14 cellular contexts compared by ENCODE assay signal in the genomic region with DNA sequence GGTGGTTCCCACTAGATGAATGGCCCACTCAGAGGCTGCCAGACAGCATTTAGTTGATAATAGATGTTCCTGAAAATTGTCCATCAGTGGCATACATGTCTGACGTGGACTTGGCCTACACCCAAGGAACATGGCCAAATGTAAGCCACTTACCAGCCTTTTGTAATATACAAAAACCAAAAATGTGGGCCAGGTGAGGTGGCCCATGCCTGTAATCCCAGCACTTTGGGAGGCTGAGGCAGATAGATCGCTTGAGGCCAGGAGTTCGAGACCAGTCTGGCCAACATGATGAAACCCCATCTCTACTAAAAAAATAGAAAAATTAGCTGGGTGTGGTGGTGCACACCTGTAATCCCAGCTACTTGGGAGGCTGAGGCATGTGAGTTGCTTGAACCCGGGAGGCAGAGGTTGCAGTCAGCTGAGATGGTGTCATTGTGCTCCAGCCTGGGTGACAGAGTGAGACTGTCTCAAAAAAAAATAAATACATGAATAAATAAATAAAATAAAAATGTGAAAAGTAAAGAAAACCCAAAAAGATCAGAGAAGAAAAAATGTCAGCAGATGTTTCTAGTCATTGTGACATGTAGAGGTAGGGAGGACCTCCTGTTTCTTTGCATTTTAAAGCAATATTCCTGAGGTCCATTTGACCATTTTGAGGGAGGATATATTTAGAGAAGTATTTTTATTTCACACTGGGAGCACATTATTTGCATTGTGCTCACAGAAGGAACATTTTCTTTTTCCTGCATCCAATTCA. TPM values are rescaled to one million over a fixed set of nuclear protein-coding genes. Genes with fewer than 3 reads are reported as not detected.
DNase-seq lines count a peak whose midpoint lies in the region; ATAC-seq, FAIRE-seq and TF ChIP-seq lines count a peak whose summit lies in the region.
"Had no signal": no experiment of that assay in that cellular context is flagged by ENCODE, and none has a peak within 500 bp of the region (broad histone marks: within the 10 kb centered on the region; RNA-seq: fewer than 3 reads in every experiment).

No MANE protein-coding gene starts in this region.

- TF ChIP-seq CTCF in K562 (IDR thresholded peaks at IDR 0.05 in 2 of 3, conservative IDR thresholded peaks at IDR 0.05 in 1 of 3; ENCODE audit: insufficient read depth in 2 of 3, low read depth in 1 of 3, low read length in 3 of 3) = no peak

- H3K4me3 Mint-ChIP-seq in activated naive CD8-positive, alpha-beta T cell treated with anti-CD3 and anti-CD28 coated beads, Interleukin-2, amount 50 U/mL, for 24 hours = no peak overlapping the region
- no peak overlapping the region for H3K4me3 Mint-ChIP-seq in activated naive CD8-positive, alpha-beta T cell treated with anti-CD3 and anti-CD28 coated beads for 36 hours
- H3K4me3 Mint-ChIP-seq: activated T-helper 1 cell treated with anti-CD3 and anti-CD28 coated beads, Interleukin-12 subunit alpha, Interleukin-12 subunit beta, Interleukin-2, Interleukin-4 antibody, amounts not matched to agents 30 ng/mL and 10 ng/mL and 1 ng/mL, durations not matched to agents 14 hours and 24 hours and 36 hours; T-helper 2 cell treated with Interferon-gamma antibody and Interleukin-4, amounts not matched to agents 5 μg/mL and 100 μg/mL, for 36 hours had no signal

- DNase-seq in activated naive CD8-positive, alpha-beta T cell treated with anti-CD3 and anti-CD28 coated beads, Interleukin-2, amount 50 U/mL, for 24 hours = no peak
- DNase-seq in activated naive CD8-positive, alpha-beta T cell treated with anti-CD3 and anti-CD28 coated beads for 36 hours = no peak
- DNase-seq in NCI-H2029 (lab: John Stamatoyannopoulos, UW) = peak; percentile 39
- no peak for DNase-seq in K562 (ENCODE audit: extremely low read depth in 1 of 4, low spot score in 3 of 4)
- DNase-seq in aorta = no peak
- DNase-seq: kidney glomerular epithelial cell; small intestine; stimulated activated naive CD4-positive, alpha-beta T cell treated with Interleukin-2 at 50 U/mL for 16 hours had no signal

- H3K79me2 ChIP-seq in K562 (ENCODE audit: control insufficient read depth, insufficient read depth, low read length) = no peaks in the 10 kb centered on the region

- in situ Hi-C loops in K562 (cut with MboI) = no loop called here

- no peak overlapping the region for H3K9ac ChIP-seq in K562 (ENCODE audit: insufficient read depth in 1 of 2, low read depth in 2 of 2, low read length in 2 of 2)

- no peaks in the 10 kb centered on the region; a peak in 1 of 5 replicates for H3K4me1 ChIP-seq in K562 (replicated peaks in 1 of 2; ENCODE audit: control insufficient read depth in 2 of 2, insufficient read depth in 2 of 2, low read length in 2 of 2)
- peaks cover 0 to 5% of the 10 kb centered on the region in 2 donors for H3K4me1 ChIP-seq in aorta (ENCODE audit: control insufficient read depth in 1 of 2, insufficient read depth in 2 of 2, low read length in 2 of 2)

- TF ChIP-seq EP300 in K562 (IDR thresholded peaks at IDR 0.05; ENCODE audit: low read length) = no peak

- peak; percentile 56; the same call in 1 of the 2 replicates for TF ChIP-seq POLR2A in K562 (conservative IDR thresholded peaks at IDR 0.05)

- 58% methylated on average over 4 of the region's 4 CpGs for WGBS in K562 (ENCODE audit: insufficient coverage, low coverage, missing lambda C conversion rate)
- WGBS in aorta, 2 donors = 64 to 65% methylated on average over 4 of the region's 4 CpGs

- H3K9me3 ChIP-seq in K562 (replicated peaks; ENCODE audit: control insufficient read depth, insufficient read depth, low read depth, low read length) = no peaks in the 10 kb centered on the region
- no peaks in the 10 kb centered on the region for H3K9me3 ChIP-seq in aorta (ENCODE audit: control insufficient read depth, low read length)
- H3K9me3 ChIP-seq: esophagus muscularis mucosa, ovary had no signal

- intact Hi-C loops in K562 (cut with micrococcal nuclease) = no loop called here
- intact Hi-C loops in aorta (cut with DNase I) = no loop called here

- H4K20me1 ChIP-seq in K562 (replicated peaks; ENCODE audit: control insufficient read depth, insufficient read depth, low read length) = no peaks in the 10 kb centered on the region

- no peak for TF ChIP-seq RAD21 in K562 (CRISPR knock-in tag; conservative IDR thresholded peaks at IDR 0.05 in 1 of 2, IDR thresholded peaks at IDR 0.05 in 1 of 2)

- no peak overlapping the region; the same call in 2 of the 3 replicates for H3K27ac ChIP-seq in K562 (ENCODE audit: extremely low read depth, low read depth, low read length)
- H3K27ac ChIP-seq in aorta (ENCODE audit: low read depth in 1 of 2, low read length in 2 of 2) = peak overlapping the region; percentile 3 to 79
- H3K27ac ChIP-seq: ovary had no signal

- no peaks in the 10 kb centered on the region for H3K27me3 ChIP-seq in K562 (ENCODE audit: control insufficient read depth in 2 of 2, insufficient read depth in 2 of 2, low read length in 2 of 2)
- no peaks in the 10 kb centered on the region for H3K27me3 ChIP-seq in aorta (ENCODE audit: control insufficient read depth in 1 of 2, insufficient read depth in 2 of 2, low read length in 1 of 2)
- H3K27me3 ChIP-seq: esophagus muscularis mucosa, ovary had no signal

- no TSS peak for BruUV-seq in K562 (replicated peaks; lab: Mats Ljungman, UMichigan)

- POLR2A ChIA-PET in K562 (lab: Yijun Ruan, JAX) = interaction anchor here (1.0 to 1.1 kb wide), 2 partner anchors 11 to 14 kb away, joined by 3 to 4 read pairs; no protein-coding TSS in a partner anchor

- H3K27me3 Mint-ChIP-seq in activated naive CD8-positive, alpha-beta T cell treated with anti-CD3 and anti-CD28 coated beads, Interleukin-2, amount 50 U/mL, for 24 hours = no peaks in the 10 kb centered on the region
- H3K27me3 Mint-ChIP-seq in activated naive CD8-positive, alpha-beta T cell treated with anti-CD3 and anti-CD28 coated beads for 36 hours = peaks cover 7% of the 10 kb centered on the region

- no peak overlapping the region for H2AFZ ChIP-seq in K562 (ENCODE audit: low read depth, low read length)

- H3K36me3 ChIP-seq in K562 (ENCODE audit: control insufficient read depth, insufficient read depth, low read length) (peaks cover 35% of the 10 kb centered on the region), aorta (ENCODE audit: control insufficient read depth in 1 of 2, insufficient read depth in 2 of 2, low read length in 1 of 2) (peaks cover 2 to 3% of the 10 kb centered on the region in 2 donors)
- H3K36me3 ChIP-seq: ovary had no signal

- ATAC-seq in activated naive CD8-positive, alpha-beta T cell treated with anti-CD3 and anti-CD28 coated beads, Interleukin-2, amount 50 U/mL, for 24 hours = no peak
- ATAC-seq in K562 (no peak), aorta (ENCODE audit: low FRiP score) (no peak), GM21381 (IDR thresholded peaks at IDR 0.05; ENCODE audit: unreplicated experiment) (no peak), GM21390 (IDR thresholded peaks at IDR 0.05; ENCODE audit: unreplicated experiment) (no peak)

- no peak overlapping the region for H3K4me2 ChIP-seq in K562 (ENCODE audit: insufficient read depth, low read length)

- FAIRE-seq in K562 (lab: Jason Lieb, UNC) = no peak
- FAIRE-seq: small intestine had no signal

- H3K4me3 ChIP-seq in K562 (no peak overlapping the region), aorta (ENCODE audit: low read length in 2 of 2) (no peak overlapping the region)
- H3K4me3 ChIP-seq: esophagus muscularis mucosa, ovary had no signal

- H3K36me3 Mint-ChIP-seq in activated naive CD8-positive, alpha-beta T cell treated with anti-CD3 and anti-CD28 coated beads, Interleukin-2, amount 50 U/mL, for 24 hours (ENCODE audit: low read depth) = peaks cover 33% of the 10 kb centered on the region
- H3K36me3 Mint-ChIP-seq in activated naive CD8-positive, alpha-beta T cell treated with anti-CD3 and anti-CD28 coated beads for 36 hours = peaks cover 24% of the 10 kb centered on the region

- H3K4me1 Mint-ChIP-seq in activated naive CD8-positive, alpha-beta T cell treated with anti-CD3 and anti-CD28 coated beads, Interleukin-2, amount 50 U/mL, for 24 hours = peaks cover 19% of the 10 kb centered on the region
- H3K4me1 Mint-ChIP-seq in activated naive CD8-positive, alpha-beta T cell treated with anti-CD3 and anti-CD28 coated beads for 36 hours = peaks cover 6% of the 10 kb centered on the region

- no peaks in the 10 kb centered on the region for H3K9me1 ChIP-seq in K562 (ENCODE audit: control insufficient read depth, insufficient read depth, low read length)

- CTCF ChIA-PET in K562 (lab: Yijun Ruan, JAX; ENCODE audit: low intra/inter-chr PET ratio) = no interaction called here

- H3K9me3 Mint-ChIP-seq in activated naive CD8-positive, alpha-beta T cell treated with anti-CD3 and anti-CD28 coated beads, Interleukin-2, amount 50 U/mL, for 24 hours = no peaks in the 10 kb centered on the region
- no peaks in the 10 kb centered on the region for H3K9me3 Mint-ChIP-seq in activated naive CD8-positive, alpha-beta T cell treated with anti-CD3 and anti-CD28 coated beads for 36 hours
- H3K9me3 Mint-ChIP-seq: activated T-helper 1 cell treated with anti-CD3 and anti-CD28 coated beads, Interleukin-12 subunit alpha, Interleukin-12 subunit beta, Interleukin-2, Interleukin-4 antibody, amounts not matched to agents 30 ng/mL and 10 ng/mL and 1 ng/mL, durations not matched to agents 14 hours and 24 hours and 36 hours; T-helper 2 cell treated with Interferon-gamma antibody and Interleukin-4, amounts not matched to agents 5 μg/mL and 100 μg/mL, for 36 hours had no signal

- peak overlapping the region; percentile 72 for H3K27ac Mint-ChIP-seq in activated naive CD8-positive, alpha-beta T cell treated with anti-CD3 and anti-CD28 coated beads, Interleukin-2, amount 50 U/mL, for 24 hours
- H3K27ac Mint-ChIP-seq in activated naive CD8-positive, alpha-beta T cell treated with anti-CD3 and anti-CD28 coated beads for 36 hours = no peak overlapping the region
- H3K27ac Mint-ChIP-seq: T-helper 2 cell treated with Interferon-gamma antibody and Interleukin-4, amounts not matched to agents 5 μg/mL and 100 μg/mL, for 36 hours had no signal

RNA-seq across cellular contexts. Expression of gene WTIP, which starts 7.1 kb away (rescaled TPM):
- under 1 TPM; 0.23 to 0.36 TPM for total RNA-seq in activated naive CD8-positive, alpha-beta T cell treated with anti-CD3 and anti-CD28 coated beads for 36 hours
- 0.99 and 1.6 TPM in 2 replicates for total RNA-seq in K562 (2011; cell fraction: chromatin; rRNA removed; ENCODE audit: low replicate concordance)
- 0.50 and 0.53 TPM in 2 replicates for total RNA-seq in K562 (2011; cell fraction: nucleolus; rRNA removed)
- 0.51 and 0.84 TPM in 2 replicates for total RNA-seq in K562 (2011; cell fraction: nucleoplasm; rRNA removed)
- total RNA-seq in K562 (2014; rRNA removed) (0.14 and 0.16 TPM in 2 replicates), K562 (2014; rRNA removed; fragmentation: Illumina TruSeq; extraction: Trizol) (0.07 TPM in 1 of 2 replicates, not detected in the other), K562 (2015; rRNA removed; fragmentation: Illumina TruSeq; extraction: Trizol) (0.49 and 0.51 TPM in 2 replicates), K562 (2021) (0.31 and 0.53 TPM in 2 replicates), aorta (10 to 100 TPM; 74.0 to 89.3 TPM)
- polyA plus RNA-seq in K562 (2011; rRNA removed) (0.38 and 0.81 TPM in 2 replicates), K562 (2014; fragmentation: Illumina TruSeq; extraction: Trizol) (0.16 and 0.28 TPM in 2 replicates), K562 (2014; fragmentation: Nextera tagmentation; extraction: Ambion mirVana) (under 1 TPM in 1 of 2 experiments, not detected in 1; under 0.01 TPM), K562 (2014; rRNA removed) (0.11 and 0.54 TPM in 2 replicates), aorta (10 to 100 TPM; 52.0 to 73.4 TPM)
- 0.79 and 0.86 TPM in 2 replicates for polyA plus RNA-seq in K562 (2011; cell fraction: cytosol; rRNA removed)
- 0.80 and 0.97 TPM in 2 replicates for polyA plus RNA-seq in K562 (2011; cell fraction: nucleus; rRNA removed)
- 0.22 and 0.35 TPM in 2 replicates for polyA plus RNA-seq in K562 (2012)
- 0.54 and 1.8 TPM in 2 replicates for polyA minus RNA-seq in K562 (2011; rRNA and poly(A)+ RNA removed)
- 1.8 TPM in 1 of 2 replicates, not detected in the other for polyA minus RNA-seq in K562 (2011; cell fraction: cytosol; rRNA and poly(A)+ RNA removed)
- 0.13 and 0.22 TPM in 2 replicates for polyA minus RNA-seq in K562 (2011; cell fraction: nucleus; rRNA and poly(A)+ RNA removed)

RNA-seq across cellular contexts. Expression of gene UBA2, which starts 46.2 kb away (rescaled TPM):
- 100 to 1,000 TPM; 174 to 177 TPM for total RNA-seq in activated naive CD8-positive, alpha-beta T cell treated with anti-CD3 and anti-CD28 coated beads for 36 hours
- 209 and 222 TPM in 2 replicates for total RNA-seq in K562 (2011; cell fraction: chromatin; rRNA removed; ENCODE audit: low replicate concordance)
- 59.7 and 66.9 TPM in 2 replicates for total RNA-seq in K562 (2011; cell fraction: nucleolus; rRNA removed)
- total RNA-seq in K562 (2011; cell fraction: nucleoplasm; rRNA removed) = 107 and 129 TPM in 2 replicates
- 249 and 271 TPM in 2 replicates for total RNA-seq in K562 (2014; rRNA removed)
- 297 and 375 TPM in 2 replicates for total RNA-seq in K562 (2014; rRNA removed; fragmentation: Illumina TruSeq; extraction: Trizol)
- 264 and 274 TPM in 2 replicates for total RNA-seq in K562 (2015; rRNA removed; fragmentation: Illumina TruSeq; extraction: Trizol)
- total RNA-seq in K562 (2021) = 196 and 199 TPM in 2 replicates
- polyA plus RNA-seq in K562 (2011; rRNA removed) = 345 and 444 TPM in 2 replicates
- polyA plus RNA-seq in K562 (2011; cell fraction: cytosol; rRNA removed) = 156 and 219 TPM in 2 replicates
- 102 and 133 TPM in 2 replicates for polyA plus RNA-seq in K562 (2011; cell fraction: nucleus; rRNA removed)
- 188 and 336 TPM in 2 replicates for polyA plus RNA-seq in K562 (2012)
- 230 and 254 TPM in 2 replicates for polyA plus RNA-seq in K562 (2014; fragmentation: Illumina TruSeq; extraction: Trizol)
- polyA plus RNA-seq in K562 (2014; fragmentation: Nextera tagmentation; extraction: Ambion mirVana) = 10 to 100 TPM; 80.0 to 89.7 TPM
- 266 and 283 TPM in 2 replicates for polyA plus RNA-seq in K562 (2014; rRNA removed)
- 560 and 566 TPM in 2 replicates for polyA minus RNA-seq in K562 (2011; rRNA and poly(A)+ RNA removed)
- polyA minus RNA-seq in K562 (2011; cell fraction: cytosol; rRNA and poly(A)+ RNA removed) = 238 and 297 TPM in 2 replicates
- polyA minus RNA-seq in K562 (2011; cell fraction: nucleus; rRNA and poly(A)+ RNA removed) = 43.4 and 84.3 TPM in 2 replicates
- total RNA-seq in aorta = 100 to 1,000 TPM in 1 of 2 donors, 10 to 100 TPM in 1; 87.3 to 152 TPM
- 100 to 1,000 TPM; 114 to 134 TPM for polyA plus RNA-seq in aorta

Comparison
In these comparisons a context has a peak if more than half of its experiments do, and no peak if none do; other contexts are left out.
1. RNA of gene WTIP, which starts 7.1 kb away (total RNA-seq): 74.0 to 89.3 TPM in aorta; 0.07 to 1.6 TPM in K562 and 0.23 to 0.36 TPM in activated naive CD8-positive, alpha-beta T cell treated with anti-CD3 and anti-CD28 coated beads for 36 hours; every median in the first group is over 10 times any median in the second.